9 cellular contexts compared by ENCODE assay signal in genomic region chr4:187422655-187423054, GRCh38.
"Had no signal": no experiment of that assay in that cellular context is flagged by ENCODE, and none has a peak within 500 bp of the region (broad histone marks: within the 10 kb centered on the region; RNA-seq: fewer than 3 reads in every experiment).

No MANE protein-coding gene starts in this region.

- ATAC-seq: HCT116, HepG2 had no signal

- H3K4me1 ChIP-seq: HAP-1 had no signal

- H3K4me3 ChIP-seq: GM23248, HAP-1 had no signal

- H3K27ac ChIP-seq: GM23248, HL-60 had no signal

- FAIRE-seq: HepG2 had no signal

- H3K9me3 ChIP-seq: HAP-1 had no signal

- H3K9ac ChIP-seq: GM23248 had no signal

- H3K36me3 ChIP-seq: HAP-1 had no signal

- DNase-seq: GM23248, GOT3, H7, HFFc6, KG1 had no signal

- H2AFZ ChIP-seq: GM23248 had no signal
